13 cellular contexts compared by ENCODE assay signal in genomic region chr3:112778298-112779008, GRCh38.
DNase-seq lines count a peak whose midpoint lies in the region; ATAC-seq and TF ChIP-seq lines count a peak whose summit lies in the region.
"Had no signal": no experiment of that assay in that cellular context is flagged by ENCODE, and none has a peak within 500 bp of the region (broad histone marks: within the 10 kb centered on the region; RNA-seq: fewer than 3 reads in every experiment).

No MANE protein-coding gene starts in this region.

- TF ChIP-seq CTCF in fibroblast of lung (conservative IDR thresholded peaks at IDR 0.05 in 1 of 2, IDR thresholded peaks at IDR 0.05 in 1 of 2; ENCODE audit: low read depth in 1 of 2, low read length in 2 of 2) (no peak), gastrocnemius medialis (IDR thresholded peaks at IDR 0.05 in 4 of 5, conservative IDR thresholded peaks at IDR 0.05 in 1 of 5) (no peak)

- no peak for TF ChIP-seq POLR2A in gastrocnemius medialis (IDR thresholded peaks at IDR 0.05)

- H3K4me1 ChIP-seq in GM23248 (ENCODE audit: insufficient read depth) (peaks cover 84% of the 10 kb centered on the region), fibroblast of lung (ENCODE audit: control insufficient read depth, extremely low read depth, insufficient read depth, low read length) (peaks cover 48% of the 10 kb centered on the region), gastrocnemius medialis (no peaks in the 10 kb centered on the region)

- H3K27ac ChIP-seq in GM23248 (peak overlapping the region; percentile 97), fibroblast of lung (ENCODE audit: insufficient read depth, low read length) (peak overlapping the region; percentile 75), gastrocnemius medialis (no peak overlapping the region)

- in situ Hi-C loops in GM23248 (cut with MboI) = no loop called here
- in situ Hi-C loops in gastrocnemius medialis (cut with MboI; ENCODE audit: low sequenced_read_pairs in 4 of 4) = no loop called here

- 0 to 3% methylated on average over 5 of the region's 5 CpGs for WGBS in GM23248 (ENCODE audit: low coverage in 1 of 2, low lambda C conversion rate in 2 of 2, missing lambda C conversion rate in 2 of 2), 2 experiments

- H3K27me3 ChIP-seq in GM23248 (replicated peaks; ENCODE audit: insufficient read depth) (no peaks in the 10 kb centered on the region), fibroblast of lung (ENCODE audit: control insufficient read depth, insufficient read depth, low read length) (no peaks in the 10 kb centered on the region), gastrocnemius medialis (no peaks in the 10 kb centered on the region)

- ATAC-seq in gastrocnemius medialis (peak; percentile 43 to 59), HG03139 (IDR thresholded peaks at IDR 0.05; ENCODE audit: unreplicated experiment) (no peak), GM19397 (IDR thresholded peaks at IDR 0.05; ENCODE audit: unreplicated experiment) (no peak), HG02678 (IDR thresholded peaks at IDR 0.05; ENCODE audit: unreplicated experiment) (no peak)
- ATAC-seq: GM23338 had no signal

- no peaks in the 10 kb centered on the region for H3K9me2 ChIP-seq in GM23248 (ENCODE audit: insufficient read depth)

- H3K79me2 ChIP-seq in GM23248 (ENCODE audit: insufficient read depth) (no peaks in the 10 kb centered on the region), fibroblast of lung (ENCODE audit: control insufficient read depth, insufficient read depth, low read length) (no peaks in the 10 kb centered on the region)

- H3K9ac ChIP-seq in GM23248 = peak overlapping the region; percentile 45
- H3K9ac ChIP-seq in fibroblast of lung (ENCODE audit: insufficient read depth, low read length) = no peak overlapping the region

- intact Hi-C loops in gastrocnemius medialis (cut with DNase I; ENCODE audit: low total_unique reads) = no loop called here

- H3K9me3 ChIP-seq in GM23248 (ENCODE audit: low read depth) (no peaks in the 10 kb centered on the region), fibroblast of lung (ENCODE audit: control insufficient read depth, insufficient read depth, low read depth, low read length) (no peaks in the 10 kb centered on the region), gastrocnemius medialis (no peaks in the 10 kb centered on the region)

- H2AFZ ChIP-seq in GM23248 = no peak overlapping the region
- no peak overlapping the region for H2AFZ ChIP-seq in fibroblast of lung (ENCODE audit: low read length)
- H2AFZ ChIP-seq: GM23338 had no signal

- peak overlapping the region; percentile 49 for H3K4me2 ChIP-seq in GM23248 (ENCODE audit: unreplicated experiment)
- H3K4me2 ChIP-seq in fibroblast of lung (ENCODE audit: extremely low read depth, insufficient read depth, low read length) = peak overlapping the region; percentile 25
- H3K4me2 ChIP-seq: GM23338 had no signal

- no peaks in the 10 kb centered on the region for H4K20me1 ChIP-seq in GM23248 (ENCODE audit: insufficient read depth)
- H4K20me1 ChIP-seq in fibroblast of lung (ENCODE audit: control insufficient read depth, extremely low read depth, insufficient read depth, low read length) = no peaks in the 10 kb centered on the region

- peaks cover 78% of the 10 kb centered on the region for H3F3A ChIP-seq in GM23248 (ENCODE audit: insufficient read depth)

- H3K4me3 ChIP-seq in GM23248 (peak overlapping the region; percentile 22; the same call in 1 of the 2 replicates), fibroblast of lung (replicated peaks in 1 of 4; ENCODE audit: control extremely low read depth in 1 of 4, insufficient read depth in 1 of 4, low read depth in 3 of 4, low read length in 4 of 4) (no peak overlapping the region), gastrocnemius medialis (no peak overlapping the region)
- H3K4me3 ChIP-seq: GM23338 had no signal

- no peaks in the 10 kb centered on the region for H3K36me3 ChIP-seq in GM23248 (ENCODE audit: low read depth)
- H3K36me3 ChIP-seq in fibroblast of lung (ENCODE audit: control insufficient read depth, insufficient read depth, low read length) = no peaks in the 10 kb centered on the region
- no peaks in the 10 kb centered on the region for H3K36me3 ChIP-seq in gastrocnemius medialis

- DNase-seq in GM23248 = peak; percentile 90
- DNase-seq in RKO (ENCODE audit: low spot score) = peak; percentile 32
- DNase-seq in fibroblast of lung (ENCODE audit: low read depth in 2 of 2) = peak; percentile 91 to 92
- DNase-seq in gastrocnemius medialis = no peak
- no peak for DNase-seq in mesenteric fat pad (ENCODE audit: low spot score)
- DNase-seq: dermis blood vessel endothelial cell, DND-41, immature natural killer cell, NCI-H146 had no signal

Comparison
In these comparisons a context has a peak if more than half of its experiments do, and no peak if none do; other contexts are left out.
1. DNase-seq: peak in GM23248 (single experiment), RKO (single experiment) and fibroblast of lung (2 of 2); none in gastrocnemius medialis (0 of 2) and mesenteric fat pad (single experiment).
2. H3K27ac ChIP-seq: peak in GM23248 (single experiment) and fibroblast of lung (single experiment); none in gastrocnemius medialis (0 of 4).
3. ATAC-seq: peak in gastrocnemius medialis (2 of 2); none in HG03139 (single experiment), GM19397 (single experiment) and HG02678 (single experiment).